In the genomic region with DNA sequence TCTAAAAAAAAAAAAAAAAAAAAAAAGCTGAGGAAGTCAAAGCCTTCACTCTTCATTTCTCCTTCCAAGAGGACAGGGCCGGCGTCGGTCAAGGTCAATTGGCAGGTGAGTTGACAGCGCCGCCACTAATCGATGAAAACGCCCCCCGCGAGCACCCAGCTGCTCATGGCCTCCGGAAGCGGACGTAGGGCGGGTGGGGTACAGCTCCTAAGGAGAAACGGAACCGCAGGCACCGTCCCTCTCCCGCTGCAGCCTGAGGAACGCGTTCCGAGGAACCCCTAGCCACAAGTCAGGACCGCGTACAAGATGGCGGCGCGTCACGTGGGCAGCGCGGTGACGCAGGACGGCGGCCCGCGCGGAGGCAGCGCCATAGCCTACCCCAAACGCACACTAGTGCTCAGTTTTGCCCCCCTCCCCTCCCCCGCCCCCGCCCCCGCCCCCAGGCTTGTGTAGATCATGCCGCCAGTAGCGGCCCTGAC, we compare ENCODE assay signal across 8 cellular contexts. TPM values are rescaled to one million over a fixed set of nuclear protein-coding genes. Genes with fewer than 3 reads are reported as not detected.
DNase-seq lines count a peak whose midpoint lies in the region; ATAC-seq and TF ChIP-seq lines count a peak whose summit lies in the region.

Gene ATF1 (plus strand): TSS at position 465 of the 479 bp plus-strand sequence. CDS start 16,045 bp downstream, outside the sequence.

- H3K27me3 Mint-ChIP-seq in activated CD4-positive, alpha-beta memory T cell treated with anti-CD3 and anti-CD28 coated beads, Interleukin-2, amount 10 ng/mL, durations not matched to agents 7 days and 5 days, result no peaks in the 10 kb centered on the region

- H3K36me3 ChIP-seq in ectodermal cell (ENCODE audit: control insufficient read depth, insufficient read depth, low read length) (no peaks in the 10 kb centered on the region), lung (ENCODE audit: control insufficient read depth in 2 of 2, insufficient read depth in 2 of 2, low read length in 2 of 2) (no peaks in the 10 kb centered on the region)

- peak within 1 kb of the TSS; percentile 97 for H3K27ac ChIP-seq in C4-2B
- H3K27ac ChIP-seq in ectodermal cell (ENCODE audit: insufficient read depth, low read depth, low read length, poor library complexity, severe bottlenecking), result peak within 1 kb of the TSS; percentile 98
- H3K27ac ChIP-seq in lung (ENCODE audit: low read depth in 1 of 2, low read length in 1 of 2), result peak within 1 kb of the TSS; percentile 97 to 100

- 0 to 1% methylated on average over 38 to 39 of the region's 41 CpGs for WGBS in ectodermal cell, 2 experiments
- WGBS in lung, 2 donors, result 0 to 1% methylated on average over 37 to 39 of the region's 41 CpGs

- TF ChIP-seq CTCF in C4-2B (conservative IDR thresholded peaks at IDR 0.05) (no peak), lung (IDR thresholded peaks at IDR 0.05; ENCODE audit: control extremely low read depth, extremely low read depth) (no peak)

- H3K27me3 ChIP-seq in ectodermal cell (ENCODE audit: control insufficient read depth, insufficient read depth, low read length, poor library complexity, severe bottlenecking), result no peaks in the 10 kb centered on the region
- no peaks in the 10 kb centered on the region for H3K27me3 ChIP-seq in lung (ENCODE audit: control insufficient read depth, insufficient read depth)

- H3K9me3 Mint-ChIP-seq in activated CD4-positive, alpha-beta memory T cell treated with anti-CD3 and anti-CD28 coated beads, Interleukin-2, amount 10 ng/mL, durations not matched to agents 7 days and 5 days, result no peaks in the 10 kb centered on the region

- CTCF ChIA-PET in activated CD4-positive, alpha-beta memory T cell treated with anti-CD3 and anti-CD28 coated beads, Interleukin-2, amount 10 ng/mL, durations not matched to agents 7 days and 5 days (lab: Charles Lee), result interaction anchor here (0.7 to 2.5 kb wide), 11 partner anchors 10 to 262 kb away, joined by 3 to 25 read pairs (median 9); partner anchors contain the start of gene SLC11A2

- peaks cover 25% of the 10 kb centered on the region for H3K36me3 Mint-ChIP-seq in activated CD4-positive, alpha-beta memory T cell treated with anti-CD3 and anti-CD28 coated beads, Interleukin-2, amount 10 ng/mL, durations not matched to agents 7 days and 5 days (ENCODE audit: low read depth)

- POLR2A ChIA-PET in activated CD4-positive, alpha-beta memory T cell treated with anti-CD3 and anti-CD28 coated beads, Interleukin-2, amount 10 ng/mL, durations not matched to agents 7 days and 5 days (lab: Charles Lee), result interaction anchor here (0.5 to 3.1 kb wide), 28 partner anchors 9 to 738 kb away, joined by 3 to 40 read pairs (median 6); partner anchors contain the start of genes BIN2, CSRNP2, DAZAP2 and DIP2B

- ATAC-seq in GM19351 (IDR thresholded peaks at IDR 0.05; ENCODE audit: unreplicated experiment) (peak; percentile 70), HG03521 (IDR thresholded peaks at IDR 0.05; ENCODE audit: unreplicated experiment) (peak; percentile 70), lung (ENCODE audit: insufficient read depth, low FRiP score) (peak; percentile 94)

- H3K4me3 ChIP-seq in ectodermal cell (ENCODE audit: insufficient read depth, low read depth, low read length), result peak within 1 kb of the TSS; percentile 95
- H3K4me3 ChIP-seq in lung, result peak within 1 kb of the TSS; percentile 100

- H3K4me1 ChIP-seq in ectodermal cell (ENCODE audit: control insufficient read depth, insufficient read depth, low read length) (no peaks in the 10 kb centered on the region), lung (ENCODE audit: control insufficient read depth in 2 of 2, insufficient read depth in 2 of 2, low read length in 2 of 2) (peaks cover 2 to 10% of the 10 kb centered on the region in 2 donors)

- no peaks in the 10 kb centered on the region for H3K9me3 ChIP-seq in ectodermal cell (ENCODE audit: control insufficient read depth, low read length)
- no peaks in the 10 kb centered on the region for H3K9me3 ChIP-seq in lung (ENCODE audit: control insufficient read depth in 2 of 2, insufficient read depth in 1 of 2, low read length in 1 of 2)

- peak; percentile 96 for DNase-seq in NCI-H82 (lab: John Stamatoyannopoulos, UW)
- DNase-seq in activated CD4-positive, alpha-beta memory T cell treated with anti-CD3 and anti-CD28 coated beads, Interleukin-2, amount 10 ng/mL, durations not matched to agents 7 days and 5 days, result peak; percentile 93
- DNase-seq in lung (ENCODE audit: low spot score), result peak; percentile 90
- DNase-seq in stimulated activated CD4-positive, alpha-beta T cell treated with anti-CD3 and anti-CD28 coated beads, TNF-alpha, amount 100 ng/mL, for 24 hours (ENCODE audit: low read depth in 3 of 3), result peak; percentile 70 to 88 (median 78)

- H3K4me3 Mint-ChIP-seq in activated CD4-positive, alpha-beta memory T cell treated with anti-CD3 and anti-CD28 coated beads, Interleukin-2, amount 10 ng/mL, durations not matched to agents 7 days and 5 days, result peak within 1 kb of the TSS; percentile 79

- H3K27ac Mint-ChIP-seq in activated CD4-positive, alpha-beta memory T cell treated with anti-CD3 and anti-CD28 coated beads, Interleukin-2, amount 10 ng/mL, durations not matched to agents 7 days and 5 days, result peak within 1 kb of the TSS; percentile 91

- peaks cover 32% of the 10 kb centered on the region for H3K4me1 Mint-ChIP-seq in activated CD4-positive, alpha-beta memory T cell treated with anti-CD3 and anti-CD28 coated beads, Interleukin-2, amount 10 ng/mL, durations not matched to agents 7 days and 5 days

RNA-seq across cellular contexts. Expression of gene ATF1, which starts in this region (rescaled TPM):
- total RNA-seq in activated CD4-positive, alpha-beta memory T cell treated with anti-CD3 and anti-CD28 coated beads, Interleukin-2, amount 10 ng/mL, durations not matched to agents 7 days and 5 days, result 10 to 100 TPM; 44.0 to 48.3 TPM
- 29.0 TPM for polyA plus RNA-seq in ectodermal cell (2013, experiment 1 of 4)
- 28.2 TPM for polyA plus RNA-seq in ectodermal cell (2013, experiment 2 of 4)
- 21.4 TPM for polyA plus RNA-seq in ectodermal cell (2013, experiment 3 of 4)
- polyA plus RNA-seq in ectodermal cell (2013, experiment 4 of 4), result 25.6 TPM
- 10 to 100 TPM; 28.5 to 54.1 TPM for total RNA-seq in lung
- 10 to 100 TPM in 1 of 2 donors, 1 to 10 TPM in 1; 7.7 to 16.1 TPM for polyA plus RNA-seq in lung

Comparison
In these comparisons a context has a peak if more than half of its experiments do, and no peak if none do; other contexts are left out.
1. Peak in every context shown above with its lines: DNase-seq, ATAC-seq, H3K4me3 ChIP-seq and H3K27ac ChIP-seq.